ENCODE assay signal across 31 cellular contexts in genomic region chr2:21032338-21033236, GRCh38. TPM values are rescaled to one million over a fixed set of nuclear protein-coding genes. Genes with fewer than 3 reads are reported as not detected.
"Had no signal": no experiment of that assay in that cellular context is flagged by ENCODE, and none has a peak within 500 bp of the region (broad histone marks: within the 10 kb centered on the region; RNA-seq: fewer than 3 reads in every experiment).

No MANE protein-coding gene starts in this region.

- ATAC-seq: activated CD8-positive, alpha-beta T cell treated with anti-CD3 and anti-CD28 coated beads for 36 hours; activated naive CD4-positive, alpha-beta T cell treated with anti-CD3 and anti-CD28 coated beads, Interleukin-2, amount 50 U/mL, for 72 hours; PC-3 had no signal

- H3K9ac ChIP-seq: KMS-11 had no signal

- DNase-seq: activated CD4-positive, alpha-beta T cell treated with anti-CD3 and anti-CD28 coated beads, Interleukin-2, amount 10 ng/mL, durations not matched to agents 24 days and 14 days; activated CD4-positive, alpha-beta T cell treated with anti-CD3 and anti-CD28 coated beads, Interleukin-2, amount 50 U/mL, for 4 hours; activated CD4-positive, CD25-positive, alpha-beta regulatory T cell; activated CD8-positive, alpha-beta T cell treated with anti-CD3 and anti-CD28 coated beads for 36 hours; activated gamma-delta T cell treated with Interleukin-2 at 50 U/mL for 16 hours; activated naive CD4-positive, alpha-beta T cell treated with anti-CD3 and anti-CD28 coated beads for 36 hours; activated T-cell treated with anti-CD3 and anti-CD28 coated beads, Interleukin-2, amount 50 U/mL, for 1 hour; adrenal gland; brain microvascular endothelial cell; MM.1S; MV-4-11; NCI-H1092; NCI-H1436 treated with DMSO at 0.1 percent for 48 hours; NCI-H1694 treated with DMSO at 0.1 percent for 48 hours; NCI-H2029; NCI-H345; NCI-H524 treated with DMSO at 0.1 percent for 48 hours; NK-92 treated with Interleukin-12 subunit alpha and Interleukin-12 subunit beta, amount 100 ng/mL, for 24 hours; PC-3; Peyer's patch; RPMI8226; SW 1271; T-helper 1 cell; T-helper 2 cell; T1000; WERI-Rb-1 had no signal

- H3K27ac ChIP-seq: adrenal gland, brain microvascular endothelial cell, KMS-11, Peyer's patch, WERI-Rb-1 had no signal

- H3K9me3 ChIP-seq: adrenal gland, Peyer's patch had no signal

- H3K4me3 ChIP-seq: adrenal gland, Peyer's patch had no signal

- H3K36me3 ChIP-seq: adrenal gland, brain microvascular endothelial cell, WERI-Rb-1 had no signal

- H3K27me3 ChIP-seq: adrenal gland, brain microvascular endothelial cell, Peyer's patch had no signal

- H3K4me1 ChIP-seq: adrenal gland, Peyer's patch had no signal

RNA-seq across cellular contexts. Expression of gene APOB, which starts 11.3 kb away (rescaled TPM):
- total RNA-seq: activated CD4-positive, alpha-beta T cell treated with anti-CD3 and anti-CD28 coated beads, Interleukin-2, amount 10 ng/mL, durations not matched to agents 24 days and 14 days; activated CD8-positive, alpha-beta memory T cell treated with anti-CD3 and anti-CD28 coated beads for 36 hours; activated CD8-positive, alpha-beta T cell treated with anti-CD3 and anti-CD28 coated beads for 36 hours; activated naive CD4-positive, alpha-beta T cell treated with anti-CD3 and anti-CD28 coated beads for 36 hours; activated naive CD4-positive, alpha-beta T cell treated with anti-CD3 and anti-CD28 coated beads, Interleukin-2, amount 50 U/mL, for 72 hours; LHCN-M2; NCI-H460; PC-3 had no signal
